19 cellular contexts compared by ENCODE assay signal in genomic region chr12:53579545-53579955, GRCh38. TPM values are rescaled to one million over a fixed set of nuclear protein-coding genes. Genes with fewer than 3 reads are reported as not detected.
DNase-seq lines count a peak whose midpoint lies in the region; ATAC-seq, FAIRE-seq and TF ChIP-seq lines count a peak whose summit lies in the region.
"Had no signal": no experiment of that assay in that cellular context is flagged by ENCODE, and none has a peak within 500 bp of the region (broad histone marks: within the 10 kb centered on the region; RNA-seq: fewer than 3 reads in every experiment).

No MANE protein-coding gene starts in this region.

- BruUV-seq in HepG2 (replicated peaks; lab: Mats Ljungman, UMichigan) (no TSS peak), PC-3 (replicated peaks; lab: Mats Ljungman, UMichigan) (no TSS peak), Caco-2 (replicated peaks; lab: Mats Ljungman, UMichigan) (no TSS peak)

- H3K4me3 ChIP-seq in right lobe of liver, result no peak overlapping the region
- no peak overlapping the region for H3K4me3 ChIP-seq in HepG2 (replicated peaks in 1 of 3; ENCODE audit: insufficient read depth in 1 of 3, low read depth in 2 of 3, low read length in 3 of 3)
- no peak overlapping the region for H3K4me3 ChIP-seq in NB4 (ENCODE audit: low read depth, low read length)
- H3K4me3 ChIP-seq in PC-3 (ENCODE audit: low read length), result no peak overlapping the region
- no peak overlapping the region for H3K4me3 ChIP-seq in Caco-2 (ENCODE audit: low read depth, low read length)
- H3K4me3 ChIP-seq: neural progenitor cell had no signal

- H3K4me1 Mint-ChIP-seq in Caco-2 (ENCODE audit: low read depth, unreplicated experiment), result no peaks in the 10 kb centered on the region
- peaks cover 8% of the 10 kb centered on the region for H3K4me1 Mint-ChIP-seq in progenitor cell of endocrine pancreas (ENCODE audit: low read depth)

- no peak overlapping the region for H3K27ac ChIP-seq in right lobe of liver
- H3K27ac ChIP-seq in HepG2 (ENCODE audit: extremely low read length, insufficient read depth, low read length), result no peak overlapping the region
- no peak overlapping the region for H3K27ac ChIP-seq in PC-3 (ENCODE audit: low read length)
- H3K27ac ChIP-seq: neural progenitor cell had no signal

- no peak overlapping the region for H3K9ac ChIP-seq in HepG2 (ENCODE audit: insufficient read depth, low read depth, low read length)
- no peak overlapping the region for H3K9ac ChIP-seq in PC-3 (ENCODE audit: low read length)
- H3K9ac ChIP-seq: neural progenitor cell had no signal

- no peak for DNase-seq in right lobe of liver
- no peak for DNase-seq in HepG2 (ENCODE audit: low spot score)
- peak; percentile 13 for DNase-seq in NB4 (ENCODE audit: low read depth)
- DNase-seq in PC-3, result no peak
- DNase-seq in Caco-2, result no peak
- DNase-seq in progenitor cell of endocrine pancreas (ENCODE audit: low spot score, unreplicated experiment), result no peak
- DNase-seq in effector CD8-positive, alpha-beta T cell (lab: John Stamatoyannopoulos, UW), result no peak
- DNase-seq: activated T-cell treated with anti-CD3 and anti-CD28 coated beads, Interleukin-2, amount 50 U/mL, for 4 hours; DND-41; endodermal cell; left colon; NCI-H1105 treated with DMSO at 0.1 percent for 48 hours; NCI-H526 treated with DMSO at 0.1 percent for 48 hours; SHP77 had no signal

- H3K4me2 ChIP-seq in HepG2 (ENCODE audit: low read depth, low read length) (no peak overlapping the region), PC-3 (ENCODE audit: low read length) (no peak overlapping the region)
- H3K4me2 ChIP-seq: neural progenitor cell had no signal

- no peak for TF ChIP-seq EP300 in HepG2 (IDR thresholded peaks at IDR 0.05; ENCODE audit: low read depth in 2 of 2, low read length in 2 of 2)
- no peak for TF ChIP-seq EP300 in HepG2 (CRISPR knock-in tag; IDR thresholded peaks at IDR 0.05; ENCODE audit: borderline replicate concordance)

- H3K27ac Mint-ChIP-seq in Caco-2 (ENCODE audit: unreplicated experiment) (no peak overlapping the region), progenitor cell of endocrine pancreas (no peak overlapping the region)
- H3K27ac Mint-ChIP-seq: endodermal cell, neural progenitor cell, type B pancreatic cell had no signal

- H3K27me3 Mint-ChIP-seq in Caco-2 (ENCODE audit: insufficient read depth, unreplicated experiment) (no peaks in the 10 kb centered on the region), progenitor cell of endocrine pancreas (no peaks in the 10 kb centered on the region)
- H3K27me3 Mint-ChIP-seq: type B pancreatic cell had no signal

- no peaks in the 10 kb centered on the region for H3K9me3 Mint-ChIP-seq in Caco-2 (ENCODE audit: unreplicated experiment)
- peaks cover 7% of the 10 kb centered on the region for H3K9me3 Mint-ChIP-seq in progenitor cell of endocrine pancreas (ENCODE audit: low read depth)
- H3K9me3 Mint-ChIP-seq: activated T-cell treated with anti-CD3 and anti-CD28 coated beads, Interleukin-2, amount 50 U/mL, for 4 hours had no signal

- TF ChIP-seq POLR2A in right lobe of liver (IDR thresholded peaks at IDR 0.05) (no peak), HepG2 (IDR thresholded peaks at IDR 0.05; ENCODE audit: insufficient read depth in 1 of 2, low read depth in 2 of 2, low read length in 2 of 2) (no peak), NB4 (IDR thresholded peaks at IDR 0.05; ENCODE audit: extremely low read depth, insufficient read length) (no peak)

- H3F3A ChIP-seq in PC-3 (ENCODE audit: low read length, unreplicated experiment), result no peaks in the 10 kb centered on the region

- H3K36me3 ChIP-seq in right lobe of liver, result no peaks in the 10 kb centered on the region
- peaks cover 2 to 8% of the 10 kb centered on the region in 2 experiments; a peak in 3 of 5 replicates for H3K36me3 ChIP-seq in HepG2 (replicated peaks in 1 of 2; ENCODE audit: control insufficient read depth in 1 of 2, insufficient read depth in 2 of 2, low read length in 2 of 2)
- no peaks in the 10 kb centered on the region for H3K36me3 ChIP-seq in PC-3 (ENCODE audit: low read depth, low read length)
- H3K36me3 ChIP-seq in Caco-2 (ENCODE audit: control insufficient read depth, insufficient read depth, low read length), result no peaks in the 10 kb centered on the region
- H3K36me3 ChIP-seq: neural progenitor cell had no signal

- POLR2A ChIA-PET in HepG2 (lab: Yijun Ruan, JAX) (no interaction called here), PC-3 (lab: Charles Lee; ENCODE audit: unreplicated experiment) (no interaction called here), Caco-2 (lab: Charles Lee) (no interaction called here)

- TF ChIP-seq CTCF in right lobe of liver (IDR thresholded peaks at IDR 0.05), result no peak
- TF ChIP-seq CTCF in HepG2 (CRISPR knock-in tag; IDR thresholded peaks at IDR 0.05), result no peak
- no peak for TF ChIP-seq CTCF in NB4 (IDR thresholded peaks at IDR 0.05; ENCODE audit: low read depth, low read length)
- no peak for TF ChIP-seq CTCF in PC-3 (conservative IDR thresholded peaks at IDR 0.05; ENCODE audit: low read depth, low read length)
- no peak for TF ChIP-seq CTCF in Caco-2 (IDR thresholded peaks at IDR 0.05; ENCODE audit: insufficient read depth in 1 of 2, low read depth in 1 of 2, low read length in 1 of 2, severe bottlenecking in 1 of 2, unreplicated experiment in 1 of 2)
- no peak for TF ChIP-seq CTCF in progenitor cell of endocrine pancreas (IDR thresholded peaks at IDR 0.05; ENCODE audit: unreplicated experiment)

- no peaks in the 10 kb centered on the region for H3K79me2 ChIP-seq in HepG2 (ENCODE audit: insufficient read depth, low read length)
- H3K79me2 ChIP-seq in PC-3 (ENCODE audit: low read length), result no peaks in the 10 kb centered on the region

- H3K27me3 ChIP-seq in right lobe of liver (no peaks in the 10 kb centered on the region), HepG2 (ENCODE audit: control insufficient read depth in 1 of 2, insufficient read depth in 2 of 2, low read length in 2 of 2) (no peaks in the 10 kb centered on the region), PC-3 (ENCODE audit: low read length) (no peaks in the 10 kb centered on the region), Caco-2 (replicated peaks; ENCODE audit: control insufficient read depth, insufficient read depth, low read length) (no peaks in the 10 kb centered on the region)
- H3K27me3 ChIP-seq: neural progenitor cell had no signal

- TF ChIP-seq RAD21 in HepG2 (CRISPR knock-in tag; IDR thresholded peaks at IDR 0.05), result no peak

- WGBS in right lobe of liver (ENCODE audit: insufficient coverage, low coverage, low lambda C conversion rate, missing lambda C conversion rate), result 64% methylated on average over 3 of the region's 5 CpGs
- 85% methylated on average over 5 of the region's 5 CpGs for WGBS in HepG2 (ENCODE audit: low lambda C conversion rate)

- FAIRE-seq in HepG2 (lab: Jason Lieb, UNC), result no peak
- FAIRE-seq: astrocyte, HTR-8/SVneo had no signal

- ATAC-seq in right lobe of liver (peak; percentile 48 to 73 (median 64)), HepG2 (no peak), HG02610 (IDR thresholded peaks at IDR 0.05; ENCODE audit: unreplicated experiment) (peak; percentile 74), PC-3 (no peak)
- ATAC-seq: activated T-cell treated with anti-CD3 and anti-CD28 coated beads, Interleukin-2, amount 50 U/mL, for 4 hours; left colon had no signal

- H4K20me1 ChIP-seq in HepG2 (ENCODE audit: insufficient read depth, low read length), result no peaks in the 10 kb centered on the region
- no peaks in the 10 kb centered on the region for H4K20me1 ChIP-seq in PC-3 (ENCODE audit: low read length)

- H3K4me3 Mint-ChIP-seq in Caco-2 (ENCODE audit: unreplicated experiment) (no peak overlapping the region), progenitor cell of endocrine pancreas (ENCODE audit: low read depth) (no peak overlapping the region)
- H3K4me3 Mint-ChIP-seq: activated T-cell treated with anti-CD3 and anti-CD28 coated beads, Interleukin-2, amount 50 U/mL, for 4 hours; endodermal cell; neural progenitor cell; type B pancreatic cell had no signal

- no peaks in the 10 kb centered on the region for H3K9me3 ChIP-seq in right lobe of liver
- H3K9me3 ChIP-seq in HepG2 (ENCODE audit: low read length), result no peaks in the 10 kb centered on the region
- no peaks in the 10 kb centered on the region for H3K9me3 ChIP-seq in PC-3 (ENCODE audit: low read length)
- H3K9me3 ChIP-seq in Caco-2, result no peaks in the 10 kb centered on the region

- CTCF ChIA-PET in HepG2 (lab: Yijun Ruan, JAX; ENCODE audit: low intra/inter-chr PET ratio, low total read pairs), result no interaction called here
- CTCF ChIA-PET in PC-3 (lab: Charles Lee), result interaction anchor here (0.6 kb wide), 1 partner anchor 120 kb away, joined by 5 read pairs; no protein-coding TSS in a partner anchor
- CTCF ChIA-PET in Caco-2 (lab: Charles Lee), result no interaction called here

- no peaks in the 10 kb centered on the region for H3K9me2 ChIP-seq in PC-3 (replicated peaks; ENCODE audit: low read length)

- intact Hi-C loops in right lobe of liver (cut with DNase I), result no loop called here
- intact Hi-C loops in HepG2 (cut with micrococcal nuclease; ENCODE audit: unreplicated experiment), result no loop called here
- intact Hi-C loops in PC-3 (cut with micrococcal nuclease), result no loop called here
- intact Hi-C loops in Caco-2 (cut with micrococcal nuclease; ENCODE audit: unreplicated experiment), result no loop called here

- in situ Hi-C loops in HepG2 (cut with HindIII; ENCODE audit: extremely low pct_ligation_motif_present, low pct_unique_long_range_greater_than_20kb), result no loop called here

- H3K4me1 ChIP-seq in right lobe of liver (no peaks in the 10 kb centered on the region), HepG2 (ENCODE audit: insufficient read depth, low read length) (peaks cover 6% of the 10 kb centered on the region; the same call in 1 of the 2 replicates), PC-3 (ENCODE audit: insufficient read depth, low read length) (peaks cover 15% of the 10 kb centered on the region), Caco-2 (no peaks in the 10 kb centered on the region)
- H3K4me1 ChIP-seq: neural progenitor cell had no signal

- H3K36me3 Mint-ChIP-seq in Caco-2 (ENCODE audit: insufficient read depth, unreplicated experiment) (peaks cover 8% of the 10 kb centered on the region), progenitor cell of endocrine pancreas (ENCODE audit: insufficient read depth) (peaks cover 24% of the 10 kb centered on the region)

- H2AFZ ChIP-seq in HepG2 (ENCODE audit: low read length), result no peak overlapping the region
- H2AFZ ChIP-seq in PC-3 (ENCODE audit: low read length), result no peak overlapping the region
- H2AFZ ChIP-seq: neural progenitor cell had no signal

RNA-seq across cellular contexts. Expression of gene ATF7, which starts 46.6 kb away (rescaled TPM):
- total RNA-seq in right lobe of liver (10 to 100 TPM in 5 of 6 experiments, 1 to 10 TPM in 1; 7.9 to 18.7 (median 12.3) TPM), HepG2 (2016; rRNA removed; fragmentation: Illumina TruSeq; extraction: Trizol) (9.6 and 11.3 TPM in 2 replicates), PC-3 (2014; rRNA removed) (7.9 and 14.2 TPM in 2 replicates), Caco-2 (2022) (26.9 and 28.7 TPM in 2 replicates), progenitor cell of endocrine pancreas (47.5 and 51.7 TPM in 2 replicates)
- 5.4 and 5.9 TPM in 2 replicates for total RNA-seq in HepG2 (2016; cell fraction: cytosol; rRNA removed; fragmentation: Illumina TruSeq; extraction: Trizol; ENCODE audit: low read depth)
- total RNA-seq in HepG2 (2016; cell fraction: insoluble cytoplasmic fraction; rRNA removed; fragmentation: Illumina TruSeq; extraction: Trizol), result 10.1 and 12.2 TPM in 2 replicates
- total RNA-seq in HepG2 (2016; cell fraction: membrane; rRNA removed; fragmentation: Illumina TruSeq; extraction: Trizol), result 8.6 and 10.1 TPM in 2 replicates
- total RNA-seq in HepG2 (2016; cell fraction: nucleus; rRNA removed; fragmentation: Illumina TruSeq; extraction: Trizol), result 11.5 and 13.0 TPM in 2 replicates
- polyA plus RNA-seq in HepG2 (2011; rRNA removed), result 14.0 and 16.2 TPM in 2 replicates
- 8.1 and 10.9 TPM in 2 replicates for polyA plus RNA-seq in HepG2 (2011; cell fraction: cytosol; rRNA removed)
- polyA plus RNA-seq in HepG2 (2011; cell fraction: nucleus; rRNA removed), result 19.1 and 23.0 TPM in 2 replicates
- 10.2 and 12.7 TPM in 2 replicates for polyA plus RNA-seq in HepG2 (2012)
- polyA plus RNA-seq in HepG2 (2016; cell fraction: cytosol; fragmentation: Illumina TruSeq; extraction: Trizol; ENCODE audit: low read depth), result 6.6 and 8.4 TPM in 2 replicates
- 24.5 and 24.8 TPM in 2 replicates for polyA plus RNA-seq in HepG2 (2016; cell fraction: insoluble cytoplasmic fraction; fragmentation: Illumina TruSeq; extraction: Trizol; ENCODE audit: low read depth)
- 8.8 and 10.2 TPM in 2 replicates for polyA plus RNA-seq in HepG2 (2016; cell fraction: membrane; fragmentation: Illumina TruSeq; extraction: Trizol; ENCODE audit: low read depth)
- polyA plus RNA-seq in HepG2 (2016; cell fraction: nucleus; fragmentation: Illumina TruSeq; extraction: Trizol; ENCODE audit: insufficient read depth, low read depth), result 23.1 and 23.3 TPM in 2 replicates
- polyA minus RNA-seq in HepG2 (2011; rRNA and poly(A)+ RNA removed; ENCODE audit: low replicate concordance), result 25.8 and 31.9 TPM in 2 replicates
- polyA minus RNA-seq in HepG2 (2011; cell fraction: cytosol; rRNA and poly(A)+ RNA removed), result 11.3 and 15.8 TPM in 2 replicates
- polyA minus RNA-seq in HepG2 (2011; cell fraction: nucleus; rRNA and poly(A)+ RNA removed), result 21.9 and 32.6 TPM in 2 replicates

Comparison
In these comparisons a context has a peak if more than half of its experiments do, and no peak if none do; other contexts are left out.
1. ATAC-seq: peak in right lobe of liver (4 of 4) and HG02610 (single experiment); none in HepG2 (single experiment) and PC-3 (single experiment).